Comparison of ENCODE assay signal across 30 cellular contexts in the genomic region with DNA sequence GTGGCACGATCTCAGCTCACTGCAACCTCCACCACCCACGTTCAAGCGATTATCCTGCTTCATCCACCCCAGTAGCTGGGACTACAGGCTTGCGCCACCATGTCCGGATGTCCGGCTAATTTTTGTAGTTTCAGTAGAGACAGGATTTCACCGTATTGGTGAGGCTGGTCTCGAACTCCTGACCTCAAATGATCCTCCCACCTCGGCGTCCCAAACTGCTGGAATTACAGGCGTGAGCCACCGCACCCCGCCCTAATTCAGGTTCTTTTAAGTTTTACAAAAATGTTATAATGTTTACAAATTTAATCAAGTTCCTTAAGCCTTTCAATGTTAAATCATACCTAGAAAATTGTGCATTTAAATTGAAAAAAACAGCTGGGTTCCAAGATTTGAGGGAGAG. TPM values are rescaled to one million over a fixed set of nuclear protein-coding genes. Genes with fewer than 3 reads are reported as not detected.
"Had no signal": no experiment of that assay in that cellular context is flagged by ENCODE, and none has a peak within 500 bp of the region (broad histone marks: within the 10 kb centered on the region; RNA-seq: fewer than 3 reads in every experiment).

No MANE protein-coding gene starts in this region.

- H3K36me3 ChIP-seq: stomach, suprapubic skin, thoracic aorta, thyroid gland, tibial artery, tibial nerve, transverse colon, upper lobe of left lung, upper lobe of right lung, uterus, vagina had no signal

- H3K4me3 Mint-ChIP-seq: stimulated activated memory B cell treated with anti-CD40 and anti-IgM and Interleukin-4, amounts not matched to agents 10 μg/mL and 1 μg/mL and 100 μg/mL, for 72 hours; stimulated activated naive B cell treated with anti-CD40 and anti-IgM and Interleukin-4, amounts not matched to agents 10 μg/mL and 1 μg/mL and 100 μg/mL, for 72 hours; stimulated activated naive CD8-positive, alpha-beta T cell treated with anti-CD3 and anti-CD28 coated beads, Interleukin-15, amount 100 ng/mL, for 72 hours; stimulated activated naive CD8-positive, alpha-beta T cell treated with anti-CD3 and anti-CD28 coated beads, Interleukin-15, Interleukin-2, amounts not matched to agents 100 ng/mL and 50 ng/mL, for 24 hours; type B pancreatic cell had no signal

- H3K4me1 Mint-ChIP-seq: stimulated activated memory B cell treated with anti-CD40 and anti-IgM and Interleukin-4, amounts not matched to agents 10 μg/mL and 1 μg/mL and 100 μg/mL, for 72 hours had no signal

- H3K4me1 ChIP-seq: stomach, suprapubic skin, testis, thyroid gland, tibial artery, tibial nerve, upper lobe of left lung, upper lobe of right lung, uterus, vagina had no signal

- H3K27ac ChIP-seq: stomach, suprapubic skin, testis, thoracic aorta, thyroid gland, tibial artery, tibial nerve, transverse colon, upper lobe of left lung, upper lobe of right lung, uterus, vagina had no signal

- H3K36me3 Mint-ChIP-seq: stimulated activated effector memory CD8-positive, alpha-beta T cell treated with anti-CD3 and anti-CD28 coated beads, Interleukin-12 subunit alpha, Interleukin-12 subunit beta, amount 100 ng/mL, for 72 hours; stimulated activated memory B cell treated with anti-CD40 and anti-IgM and Interleukin-4, amounts not matched to agents 10 μg/mL and 1 μg/mL and 100 μg/mL, for 72 hours; stimulated activated naive B cell treated with anti-CD40 and anti-IgM and Interleukin-4, amounts not matched to agents 10 μg/mL and 1 μg/mL and 100 μg/mL, for 72 hours; type B pancreatic cell had no signal

- H3K27me3 Mint-ChIP-seq: stimulated activated memory B cell treated with anti-CD40 and anti-IgM and Interleukin-4, amounts not matched to agents 10 μg/mL and 1 μg/mL and 100 μg/mL, for 72 hours; stimulated activated naive CD8-positive, alpha-beta T cell treated with anti-CD3 and anti-CD28 coated beads, Interleukin-15, Interleukin-2, amounts not matched to agents 100 ng/mL and 50 ng/mL, for 24 hours; type B pancreatic cell had no signal

- H3K4me3 ChIP-seq: stomach, suprapubic skin, testis, thoracic aorta, thyroid gland, tibial artery, tibial nerve, transverse colon, upper lobe of left lung, upper lobe of right lung, uterus, vagina had no signal

- H3K27ac Mint-ChIP-seq: stimulated activated effector memory CD8-positive, alpha-beta T cell treated with anti-CD3 and anti-CD28 coated beads, Interleukin-12 subunit alpha, Interleukin-12 subunit beta, amount 100 ng/mL, for 72 hours; stimulated activated memory B cell treated with anti-CD40 and anti-IgM and Interleukin-4, amounts not matched to agents 10 μg/mL and 1 μg/mL and 100 μg/mL, for 72 hours; stimulated activated naive B cell treated with anti-CD40 and anti-IgM and Interleukin-4, amounts not matched to agents 10 μg/mL and 1 μg/mL and 100 μg/mL, for 72 hours; stimulated activated naive CD8-positive, alpha-beta T cell treated with anti-CD3 and anti-CD28 coated beads, Interleukin-15, amount 100 ng/mL, for 72 hours; stimulated activated naive CD8-positive, alpha-beta T cell treated with anti-CD3 and anti-CD28 coated beads, Interleukin-15, Interleukin-2, amounts not matched to agents 100 ng/mL and 50 ng/mL, for 24 hours; type B pancreatic cell had no signal

- H3K27me3 ChIP-seq: suprapubic skin, testis, thyroid gland, tibial nerve, transverse colon, upper lobe of left lung, upper lobe of right lung, uterus, vagina had no signal

- H3K9me3 ChIP-seq: suprapubic skin, testis, thoracic aorta, thyroid gland, tibial artery, tibial nerve, transverse colon, upper lobe of left lung, upper lobe of right lung, uterus, vagina had no signal

- DNase-seq: stimulated activated CD4-positive, alpha-beta T cell treated with anti-CD3 and anti-CD28 coated beads, Interleukin-2, amount 100 ng/mL, for 48 hours; stimulated activated CD4-positive, alpha-beta T cell treated with anti-CD3 and anti-CD28 coated beads, Interleukin-4, amount 100 ng/mL, for 1 hour; stimulated activated CD4-positive, alpha-beta T cell treated with anti-CD3 and anti-CD28 coated beads, Interleukin-4, amount 100 ng/mL, for 24 hours; stimulated activated CD4-positive, alpha-beta T cell treated with anti-CD3 and anti-CD28 coated beads, Interleukin-4, amount 100 ng/mL, for 4 hours; stimulated activated CD8-positive, alpha-beta memory T cell treated with anti-CD3 and anti-CD28 coated beads, Interleukin-4, amount 100 ng/mL, for 48 hours; stimulated activated naive B cell treated with anti-CD40 and anti-IgM and Interleukin-4, amounts not matched to agents 10 μg/mL and 1 μg/mL and 100 μg/mL, for 72 hours; stimulated activated naive CD4-positive, alpha-beta T cell; stimulated activated naive CD4-positive, alpha-beta T cell treated with Interleukin-2 at 50 U/mL for 16 hours; stimulated activated naive CD8-positive, alpha-beta T cell treated with anti-CD3 and anti-CD28 coated beads, Interleukin-15, amount 100 ng/mL, for 72 hours; stimulated activated naive CD8-positive, alpha-beta T cell treated with anti-CD3 and anti-CD28 coated beads, Interleukin-15, Interleukin-2, amounts not matched to agents 100 U/mL and 50 U/mL, for 24 hours; stomach; substantia nigra; testis; thyroid gland; tibial artery; transverse colon; trophoblast cell; upper lobe of left lung; upper lobe of right lung; uterus had no signal

- H3K9me3 Mint-ChIP-seq: stimulated activated effector memory CD8-positive, alpha-beta T cell treated with anti-CD3 and anti-CD28 coated beads, Interleukin-12 subunit alpha, Interleukin-12 subunit beta, amount 100 ng/mL, for 72 hours; stimulated activated memory B cell treated with anti-CD40 and anti-IgM and Interleukin-4, amounts not matched to agents 10 μg/mL and 1 μg/mL and 100 μg/mL, for 72 hours; stimulated activated naive CD8-positive, alpha-beta T cell treated with anti-CD3 and anti-CD28 coated beads, Interleukin-15, Interleukin-2, amounts not matched to agents 100 ng/mL and 50 ng/mL, for 24 hours; type B pancreatic cell had no signal

RNA-seq across cellular contexts. Expression of gene GJD3, which starts 13.3 kb away (rescaled TPM):
- total RNA-seq: temporal lobe, tibial nerve, transverse colon, urinary bladder had no signal
- polyA plus RNA-seq: stomach had no signal
